ENCODE assay signal across 20 cellular contexts in the genomic region with DNA sequence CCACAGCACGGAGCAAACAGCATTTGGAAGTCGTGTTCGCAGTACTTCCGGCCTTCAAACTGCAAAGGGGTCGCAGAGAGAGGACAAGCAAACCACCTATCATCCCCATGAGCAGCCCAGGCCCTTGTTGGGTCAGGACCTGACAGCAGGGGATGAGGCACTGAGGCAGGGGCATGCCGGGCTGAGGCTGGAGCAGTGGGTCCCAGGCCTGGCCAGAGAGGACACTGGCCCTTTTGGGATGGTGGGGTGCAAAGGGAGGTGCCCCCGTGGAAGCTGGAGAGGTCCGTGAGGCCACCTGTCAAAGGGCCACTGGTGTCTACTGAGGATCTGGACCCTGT. TPM values are rescaled to one million over a fixed set of nuclear protein-coding genes. Genes with fewer than 3 reads are reported as not detected.
DNase-seq lines count a peak whose midpoint lies in the region; ATAC-seq, FAIRE-seq and TF ChIP-seq lines count a peak whose summit lies in the region.
"Had no signal": no experiment of that assay in that cellular context is flagged by ENCODE, and none has a peak within 500 bp of the region (broad histone marks: within the 10 kb centered on the region; RNA-seq: fewer than 3 reads in every experiment).

No MANE protein-coding gene starts in this region.

- H3K4me3 ChIP-seq in esophagus squamous epithelium (no peak overlapping the region), kidney (ENCODE audit: low read length in 2 of 2) (no peak overlapping the region), psoas muscle (no peak overlapping the region), tibial nerve (no peak overlapping the region), lower leg skin (ENCODE audit: low read depth, poor library complexity, severe bottlenecking) (no peak overlapping the region)

- no peak for TF ChIP-seq EP300 in tibial nerve (IDR thresholded peaks at IDR 0.05)

- H3K27ac ChIP-seq in esophagus squamous epithelium (peak overlapping the region in 3 of 4 donors; percentile 53 to 78 (median 63)), kidney (ENCODE audit: low read depth in 2 of 2, low read length in 2 of 2) (no peak overlapping the region), psoas muscle (no peak overlapping the region), tibial nerve (peak overlapping the region; percentile 21 to 92 (median 86))
- H3K27ac ChIP-seq: C4-2B had no signal

- TF ChIP-seq POLR2A in esophagus squamous epithelium (IDR thresholded peaks at IDR 0.05) (no peak), tibial nerve (IDR thresholded peaks at IDR 0.05) (no peak), lower leg skin (IDR thresholded peaks at IDR 0.05) (no peak)

- H3K36me3 ChIP-seq in esophagus squamous epithelium, result peaks cover 0 to 23% (median 0%) of the 10 kb centered on the region in 3 donors
- no peaks in the 10 kb centered on the region for H3K36me3 ChIP-seq in kidney (ENCODE audit: control insufficient read depth in 1 of 2, insufficient read depth in 2 of 2, low read length in 2 of 2)
- peaks cover 0 to 7% of the 10 kb centered on the region in 2 donors for H3K36me3 ChIP-seq in psoas muscle (ENCODE audit: insufficient read depth in 1 of 2, low read depth in 1 of 2)
- peaks cover 0 to 27% (median 0%) of the 10 kb centered on the region in 3 donors for H3K36me3 ChIP-seq in tibial nerve

- no peak overlapping the region for H3K9ac ChIP-seq in kidney (ENCODE audit: low read length in 2 of 2)

- no peak for TF ChIP-seq CTCF in esophagus squamous epithelium (IDR thresholded peaks at IDR 0.05)
- no peak for TF ChIP-seq CTCF in kidney (IDR thresholded peaks at IDR 0.05; ENCODE audit: borderline replicate concordance, extremely low read depth, insufficient read depth)
- TF ChIP-seq CTCF in psoas muscle (IDR thresholded peaks at IDR 0.05), result no peak
- TF ChIP-seq CTCF in tibial nerve (IDR thresholded peaks at IDR 0.05), result no peak
- TF ChIP-seq CTCF in lower leg skin (IDR thresholded peaks at IDR 0.05), result no peak

- DNase-seq in esophagus squamous epithelium (lab: John Stamatoyannopoulos, UW), result no peak
- peak; percentile 54 for DNase-seq in kidney
- peak; percentile 7 to 32 for DNase-seq in psoas muscle
- no peak for DNase-seq in tibial nerve (ENCODE audit: low spot score in 2 of 2)
- DNase-seq in NK-92 treated with Interleukin-12 subunit alpha and Interleukin-12 subunit beta, amount 100 ng/mL, for 24 hours (lab: John Stamatoyannopoulos, UW), result no peak
- DNase-seq in lower leg skin (ENCODE audit: low spot score in 2 of 2), result no peak
- no peak for DNase-seq in stimulated activated CD4-positive, alpha-beta T cell treated with anti-CD3 and anti-CD28 coated beads, Interleukin-1b, Interleukin-23, amount 100 ng/mL, for 48 hours
- DNase-seq: ACHN, AML-193, DMS79, KBM-7, NCI-H1105 treated with DMSO at 0.1 percent for 48 hours, NCI-H1694 treated with DMSO at 0.1 percent for 48 hours, NCI-H510A, NCI-H748 treated with DMSO at 0.1 percent for 48 hours, SIG-M5 had no signal

- H3K27me3 ChIP-seq in esophagus squamous epithelium (no peaks in the 10 kb centered on the region), psoas muscle (ENCODE audit: insufficient read depth in 3 of 3, low read length in 2 of 3) (no peaks in the 10 kb centered on the region), tibial nerve (no peaks in the 10 kb centered on the region)

- no peak for FAIRE-seq in kidney (lab: Jason Lieb, UNC)
- FAIRE-seq: GM12892, GM18507 had no signal

- WGBS in esophagus squamous epithelium, 2 donors, result 87% methylated on average over 3 of the region's 8 CpGs; no CpG with 5 or more reads in 1 of the 2 donors
- 86 to 92% (median 87%) methylated on average over 8 of the region's 8 CpGs for whole genome bisulfite sequencing in psoas muscle, 3 donors
- 87 to 88% methylated on average over 8 of the region's 8 CpGs for WGBS in tibial nerve, 2 donors
- WGBS in lower leg skin, 2 donors, result 91 to 94% methylated on average over 8 of the region's 8 CpGs

- intact Hi-C loops in esophagus squamous epithelium (cut with DNase I) (no loop called here), kidney (cut with DNase I) (no loop called here), psoas muscle (cut with DNase I) (loop anchor here (10.0 kb wide), 2 partner anchors 120 to 130 kb away; partner anchors contain the start of genes IWS1 (in 1 of the 2) and MYO7B (in 1 of the 2)), lower leg skin (cut with DNase I; ENCODE audit: low total_unique reads) (no loop called here)

- H3K4me1 ChIP-seq in esophagus squamous epithelium (peaks cover 0 to 88% (median 44%) of the 10 kb centered on the region in 3 donors), kidney (ENCODE audit: control insufficient read depth in 1 of 2, insufficient read depth in 1 of 2, low read depth in 1 of 2, low read length in 2 of 2) (peaks cover 0 to 15% of the 10 kb centered on the region in 2 donors), psoas muscle (peaks cover 2% of the 10 kb centered on the region), tibial nerve (peaks cover 0 to 78% (median 41%) of the 10 kb centered on the region in 4 donors)

- ATAC-seq in psoas muscle, result no peak

- no peaks in the 10 kb centered on the region for H3K9me3 ChIP-seq in esophagus squamous epithelium
- no peaks in the 10 kb centered on the region for H3K9me3 ChIP-seq in kidney (ENCODE audit: control insufficient read depth in 1 of 2, low read length in 2 of 2)
- H3K9me3 ChIP-seq in psoas muscle, result no peaks in the 10 kb centered on the region
- H3K9me3 ChIP-seq in tibial nerve, result no peaks in the 10 kb centered on the region

RNA-seq across cellular contexts. Expression of gene GPR17, which starts 8.9 kb away (rescaled TPM):
- total RNA-seq in esophagus squamous epithelium (not detected), kidney (0.50 TPM), psoas muscle (under 1 TPM in 1 of 4 donors, not detected in 3; 0.17 TPM), tibial nerve (1 to 10 TPM; 1.1 to 1.6 (median 1.2) TPM), lower leg skin (under 1 TPM in 1 of 4 donors, not detected in 3; 0.88 TPM)
- polyA plus RNA-seq in kidney (ENCODE audit: insufficient read depth, low read depth, low replicate concordance) (0.39 TPM), psoas muscle (under 1 TPM; 0.14 to 0.35 (median 0.21) TPM)
- total RNA-seq: H4 had no signal

RNA-seq across cellular contexts. Expression of gene LIMS2, which starts 20.5 kb away (rescaled TPM):
- total RNA-seq in esophagus squamous epithelium, result 10 to 100 TPM in 1 of 4 donors, 1 to 10 TPM in 3; 2.4 to 29.6 (median 5.9) TPM
- total RNA-seq in kidney, result 101 TPM
- 107 TPM for polyA plus RNA-seq in kidney (ENCODE audit: insufficient read depth, low read depth, low replicate concordance)
- 10 to 100 TPM in 3 of 4 donors, 1 to 10 TPM in 1; 9.3 to 31.8 (median 20.5) TPM for total RNA-seq in psoas muscle
- 10 to 100 TPM; 12.1 to 16.4 (median 12.9) TPM for polyA plus RNA-seq in psoas muscle
- 100 to 1,000 TPM in 2 of 4 donors, 10 to 100 TPM in 2; 86.1 to 111 (median 98.1) TPM for total RNA-seq in tibial nerve
- 10 to 100 TPM in 2 of 4 donors, 1 to 10 TPM in 2; 7.5 to 19.4 (median 11.4) TPM for total RNA-seq in lower leg skin

RNA-seq across cellular contexts. Expression of gene SFT2D3, which starts 46.5 kb away (rescaled TPM):
- total RNA-seq in esophagus squamous epithelium (10 to 100 TPM in 1 of 4 donors, 1 to 10 TPM in 3; 3.3 to 10.5 (median 5.9) TPM), kidney (9.3 TPM), psoas muscle (1 to 10 TPM; 1.6 to 3.7 (median 2.1) TPM), tibial nerve (10 to 100 TPM; 10.7 to 13.6 (median 12.4) TPM), lower leg skin (10 to 100 TPM in 3 of 4 donors, 1 to 10 TPM in 1; 9.7 to 16.3 (median 13.7) TPM)
- polyA plus RNA-seq in kidney (ENCODE audit: insufficient read depth, low read depth, low replicate concordance) (5.1 TPM), psoas muscle (1 to 10 TPM; 1.5 to 4.1 (median 2.5) TPM)

Comparison
In these comparisons a context has a peak if more than half of its experiments do, and no peak if none do; other contexts are left out.
1. DNase-seq: peak in kidney (single experiment) and psoas muscle (2 of 2); none in esophagus squamous epithelium (single experiment), tibial nerve (0 of 2), NK-92 treated with Interleukin-12 subunit alpha and Interleukin-12 subunit beta, amount 100 ng/mL, for 24 hours (single experiment), lower leg skin (0 of 2) and stimulated activated CD4-positive, alpha-beta T cell treated with anti-CD3 and anti-CD28 coated beads, Interleukin-1b, Interleukin-23, amount 100 ng/mL, for 48 hours (single experiment).
2. H3K27ac ChIP-seq: peak in esophagus squamous epithelium (3 of 4) and tibial nerve (4 of 4); none in kidney (0 of 2) and psoas muscle (single experiment).
3. intact Hi-C loops: an anchor here in psoas muscle (10.0 kb wide); none called in esophagus squamous epithelium, kidney and lower leg skin.